Comparison of ENCODE assay signal across 16 cellular contexts in the genomic region with DNA sequence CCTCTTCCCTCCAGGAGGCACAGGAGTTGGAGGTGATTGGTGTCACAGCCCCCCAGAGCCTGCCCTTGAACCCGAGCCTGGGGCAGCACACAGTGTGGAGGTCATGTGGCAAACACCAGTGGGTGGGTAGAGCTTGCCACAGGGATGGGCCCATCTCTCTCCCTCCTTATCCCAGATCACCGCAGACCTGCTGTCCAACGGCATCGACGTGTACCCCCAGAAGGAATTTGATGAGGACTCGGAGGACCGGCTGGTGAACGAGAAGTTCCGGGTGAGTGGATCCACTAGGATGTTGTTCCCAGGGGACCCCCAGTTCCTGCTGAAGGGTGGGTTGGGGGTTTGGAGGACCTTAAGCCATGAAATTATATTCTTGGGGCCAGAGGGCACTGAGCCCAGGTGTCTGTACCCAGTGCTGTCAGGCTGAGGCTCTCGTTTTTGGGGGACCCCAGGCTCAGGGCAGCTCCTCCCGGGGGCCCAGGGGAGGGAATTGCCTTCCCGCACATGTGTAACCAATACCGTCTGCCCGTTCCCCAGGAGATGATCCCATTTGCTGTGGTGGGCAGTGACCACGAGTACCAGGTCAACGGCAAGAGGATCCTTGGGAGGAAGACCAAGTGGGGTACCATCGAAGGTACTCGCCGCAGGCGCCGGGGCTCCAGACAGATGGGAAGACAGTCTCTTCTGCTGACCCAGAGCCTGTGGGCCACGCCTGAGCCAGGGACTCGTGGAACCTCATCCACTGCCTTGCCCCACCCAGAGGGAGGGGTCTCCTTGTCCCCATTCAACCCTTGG.
DNase-seq lines count a peak whose midpoint lies in the region; ATAC-seq, FAIRE-seq and TF ChIP-seq lines count a peak whose summit lies in the region.
"Had no signal": no experiment of that assay in that cellular context is flagged by ENCODE, and none has a peak within 500 bp of the region (broad histone marks: within the 10 kb centered on the region; RNA-seq: fewer than 3 reads in every experiment).

No MANE protein-coding gene starts in this region.

- H3K23ac ChIP-seq in H9 (ENCODE audit: insufficient read length, low read depth, low read length) = no peak overlapping the region

- intact Hi-C loops in activated CD4-positive, alpha-beta T cell treated with anti-CD3 and anti-CD28 coated beads for 36 hours (cut with DNase I, micrococcal nuclease) = loop anchor here in 1 of 2 experiments (5.0 kb wide), 1 partner anchor 35 kb away; no protein-coding TSS in a partner anchor

- no peak for ATAC-seq in activated CD4-positive, alpha-beta T cell treated with anti-CD3 and anti-CD28 coated beads for 36 hours
- no peak for ATAC-seq in central memory CD8-positive, alpha-beta T cell (replicated peaks; ENCODE audit: extremely low read depth, poor library complexity, severe bottlenecking)
- no peak for ATAC-seq in GM18867 (IDR thresholded peaks at IDR 0.05; ENCODE audit: unreplicated experiment)

- no peak overlapping the region for H3K56ac ChIP-seq in H9 (ENCODE audit: insufficient read length, low read depth, low read length)

- CTCF ChIA-PET in activated CD4-positive, alpha-beta T cell treated with anti-CD3 and anti-CD28 coated beads for 36 hours (lab: Charles Lee) = interaction anchor here (0.6 to 1.1 kb wide), 5 partner anchors 62 to 212 kb away, joined by 3 to 5 read pairs (median 4); no protein-coding TSS in a partner anchor
- CTCF ChIA-PET in HEK293 (lab: Yijun Ruan, JAX) = interaction anchor here (0.7 to 3.3 kb wide), 4 partner anchors 20 to 161 kb away, joined by 3 to 62 read pairs (median 4); no protein-coding TSS in a partner anchor

- no peak overlapping the region for H2BK15ac ChIP-seq in H9 (ENCODE audit: low read depth, low read length)

- H3T11ph ChIP-seq in H9 (ENCODE audit: low read length) = no peak overlapping the region

- POLR2A ChIA-PET in activated CD4-positive, alpha-beta T cell treated with anti-CD3 and anti-CD28 coated beads for 36 hours (lab: Charles Lee) = interaction anchor here (1.1 kb wide), 1 partner anchor 52 kb away, joined by 5 read pairs; no protein-coding TSS in a partner anchor
- POLR2A ChIA-PET in HEK293 (lab: Yijun Ruan, JAX) = no interaction called here

- no peaks in the 10 kb centered on the region for H3K23me2 ChIP-seq in H9 (ENCODE audit: insufficient read length, low read depth, low read length, poor library complexity, severe bottlenecking)

- no peak overlapping the region for H2BK12ac ChIP-seq in H9 (ENCODE audit: insufficient read length, low read depth, low read length)

- H2AFZ ChIP-seq in osteoblast (ENCODE audit: low read length) (no peak overlapping the region), H9 (ENCODE audit: low read length) (no peak overlapping the region)

- no peak overlapping the region for H3K18ac ChIP-seq in H9 (ENCODE audit: insufficient read length, low read depth, low read length)

- H3K9me3 Mint-ChIP-seq in activated CD4-positive, alpha-beta T cell treated with anti-CD3 and anti-CD28 coated beads for 36 hours (ENCODE audit: low read depth) = no peaks in the 10 kb centered on the region
- H3K9me3 Mint-ChIP-seq in central memory CD8-positive, alpha-beta T cell = no peaks in the 10 kb centered on the region
- no peaks in the 10 kb centered on the region for H3K9me3 Mint-ChIP-seq in H9
- H3K9me3 Mint-ChIP-seq: type B pancreatic cell had no signal

- no peak overlapping the region for H3K4me2 ChIP-seq in osteoblast (ENCODE audit: insufficient read depth, low read length)
- H3K4me2 ChIP-seq in H9 (ENCODE audit: insufficient read depth, insufficient read length, low read length) = no peak overlapping the region

- no peaks in the 10 kb centered on the region for H3K79me1 ChIP-seq in H9 (ENCODE audit: insufficient read depth, low read depth, low read length, poor library complexity, severe bottlenecking)

- no CpG with 5 or more reads among the region's 23 CpGs for WGBS in H9 (ENCODE audit: extremely low coverage, insufficient read length, low lambda C conversion rate)

- H3K4me3 ChIP-seq in HEK293 (ENCODE audit: low read depth, low read length) (no peak overlapping the region), osteoblast (ENCODE audit: insufficient read depth, low read length) (no peak overlapping the region)
- H3K4me3 ChIP-seq: MG63 had no signal

- H3K4me1 ChIP-seq in HEK293 (ENCODE audit: control insufficient read depth, insufficient read depth, low read length) = no peaks in the 10 kb centered on the region
- H3K4me1 ChIP-seq in osteoblast (ENCODE audit: insufficient read depth, low read length) = peaks cover 5% of the 10 kb centered on the region
- no peaks in the 10 kb centered on the region for H3K4me1 ChIP-seq in H9 (ENCODE audit: insufficient read depth, low read length)

- no peak overlapping the region for H4K5ac ChIP-seq in H9 (ENCODE audit: insufficient read length, low read depth, low read length)

- peaks cover 4% of the 10 kb centered on the region for H3K4me1 Mint-ChIP-seq in activated CD4-positive, alpha-beta T cell treated with anti-CD3 and anti-CD28 coated beads for 36 hours
- H3K4me1 Mint-ChIP-seq in central memory CD8-positive, alpha-beta T cell = peaks cover 13% of the 10 kb centered on the region
- peaks cover 0 to 3% of the 10 kb centered on the region in 2 experiments; a peak in 2 of 4 replicates for H3K4me1 Mint-ChIP-seq in H9

- H3K4ac ChIP-seq in H9 (ENCODE audit: low read depth, low read length) = no peak overlapping the region

- H2BK20ac ChIP-seq in H9 (ENCODE audit: low read depth, low read length, poor library complexity, severe bottlenecking) = no peak overlapping the region

- H3K27me3 ChIP-seq in osteoblast (ENCODE audit: insufficient read depth, low read length) (no peaks in the 10 kb centered on the region), H9 (ENCODE audit: insufficient read depth, low read length) (no peaks in the 10 kb centered on the region)
- H3K27me3 ChIP-seq: MG63 had no signal

- H3K9me3 ChIP-seq in HEK293 (ENCODE audit: control insufficient read depth, insufficient read depth, low read depth, low read length) (no peaks in the 10 kb centered on the region), osteoblast (ENCODE audit: low read depth, low read length) (no peaks in the 10 kb centered on the region), H9 (ENCODE audit: control insufficient read depth, low read depth, low read length) (no peaks in the 10 kb centered on the region)
- H3K9me3 ChIP-seq: MG63 had no signal

- H2BK5ac ChIP-seq in H9 (ENCODE audit: insufficient read length, low read length) = no peak overlapping the region

- H3K27me3 Mint-ChIP-seq in activated CD4-positive, alpha-beta T cell treated with anti-CD3 and anti-CD28 coated beads for 36 hours = no peaks in the 10 kb centered on the region
- no peaks in the 10 kb centered on the region for H3K27me3 Mint-ChIP-seq in central memory CD8-positive, alpha-beta T cell
- H3K27me3 Mint-ChIP-seq in H9 (ENCODE audit: low read depth) = no peaks in the 10 kb centered on the region
- H3K27me3 Mint-ChIP-seq: type B pancreatic cell had no signal

- H3K27ac ChIP-seq in HEK293 (ENCODE audit: extremely low read depth, low read depth, low read length) = no peak overlapping the region
- H3K27ac ChIP-seq in osteoblast (ENCODE audit: low read depth, low read length) = no peak overlapping the region
- H3K27ac ChIP-seq in H9 (ENCODE audit: insufficient read length, low read depth, low read length) = no peak overlapping the region

- TF ChIP-seq CTCF in HEK293 (tag by site-specific recombination; IDR thresholded peaks at IDR 0.05) = no peak
- no peak for TF ChIP-seq CTCF in osteoblast (IDR thresholded peaks at IDR 0.05; ENCODE audit: extremely low read depth, low read depth, low read length)
- TF ChIP-seq CTCF in H9 (conservative IDR thresholded peaks at IDR 0.05) = no peak

- H3K79me2 ChIP-seq in osteoblast (ENCODE audit: insufficient read depth, low read length) = peaks cover 52% of the 10 kb centered on the region
- H3K79me2 ChIP-seq in H9 (ENCODE audit: insufficient read depth, low read length) = no peaks in the 10 kb centered on the region

- H3K9ac ChIP-seq in H9 (ENCODE audit: extremely low read depth, insufficient read length, low read length) = no peak overlapping the region

- H3K36me3 Mint-ChIP-seq in activated CD4-positive, alpha-beta T cell treated with anti-CD3 and anti-CD28 coated beads for 36 hours (ENCODE audit: low read depth) = peaks cover 35% of the 10 kb centered on the region
- H3K36me3 Mint-ChIP-seq in central memory CD8-positive, alpha-beta T cell (ENCODE audit: insufficient read depth) = peaks cover 62% of the 10 kb centered on the region
- H3K36me3 Mint-ChIP-seq in H9 (ENCODE audit: insufficient read depth in 1 of 3, low read depth in 3 of 3) = peaks cover 14 to 64% (median 54%) of the 10 kb centered on the region in 3 experiments; a peak in 6 of 7 replicates

- no peak overlapping the region for H3K14ac ChIP-seq in H9 (ENCODE audit: insufficient read depth, low read length)

- no peak for FAIRE-seq in urothelium cell line (lab: Jason Lieb, UNC)
- FAIRE-seq: H54, islet of Langerhans had no signal

- DNase-seq in activated CD4-positive, alpha-beta T cell treated with anti-CD3 and anti-CD28 coated beads for 36 hours = peak; percentile 8
- no peak for DNase-seq in activated CD4-positive, alpha-beta T cell treated with anti-CD3 and anti-CD28 coated beads for 48 hours
- no peak for DNase-seq in central memory CD8-positive, alpha-beta T cell (ENCODE audit: low spot score in 2 of 2)
- peak; percentile 85 for DNase-seq in osteoblast (ENCODE audit: insufficient read length, low spot score, missing footprints)
- DNase-seq in H9 = no peak
- no peak for DNase-seq in urothelium cell line (ENCODE audit: low spot score)
- DNase-seq: anterior cingulate cortex; effector CD8-positive, alpha-beta T cell; foreskin melanocyte; MG63; NCI-H2107 had no signal

- no peak overlapping the region for H4K8ac ChIP-seq in H9 (replicated peaks; ENCODE audit: insufficient read length, low read depth, low read length)

- H4K20me1 ChIP-seq in osteoblast (ENCODE audit: insufficient read depth, low read length) = peaks cover 64% of the 10 kb centered on the region
- H4K20me1 ChIP-seq in H9 (ENCODE audit: control insufficient read depth, insufficient read depth, insufficient read length) = no peaks in the 10 kb centered on the region

- H4K91ac ChIP-seq in H9 (ENCODE audit: insufficient read length, low read depth, low read length) = no peak overlapping the region

- H2BK120ac ChIP-seq in H9 (ENCODE audit: low read depth, low read length, poor library complexity, severe bottlenecking) = no peak overlapping the region

- H3K36me3 ChIP-seq in HEK293 (ENCODE audit: control insufficient read depth in 2 of 2, insufficient read depth in 1 of 2, low read length in 2 of 2) = peaks cover 0 to 84% of the 10 kb centered on the region in 2 experiments; a peak in 2 of 3 replicates
- peaks cover 77% of the 10 kb centered on the region for H3K36me3 ChIP-seq in osteoblast (ENCODE audit: insufficient read depth, low read length)

- no peak overlapping the region for H2AK5ac ChIP-seq in H9 (ENCODE audit: insufficient read length, low read length)

- H3K27ac Mint-ChIP-seq in activated CD4-positive, alpha-beta T cell treated with anti-CD3 and anti-CD28 coated beads for 36 hours = no peak overlapping the region
- H3K27ac Mint-ChIP-seq in central memory CD8-positive, alpha-beta T cell (ENCODE audit: low read depth) = peak overlapping the region; percentile 92
- no peak overlapping the region for H3K27ac Mint-ChIP-seq in H9
- H3K27ac Mint-ChIP-seq: type B pancreatic cell had no signal

- no peak overlapping the region for H3K4me3 Mint-ChIP-seq in activated CD4-positive, alpha-beta T cell treated with anti-CD3 and anti-CD28 coated beads for 36 hours
- peak overlapping the region; percentile 32 for H3K4me3 Mint-ChIP-seq in central memory CD8-positive, alpha-beta T cell
- no peak overlapping the region for H3K4me3 Mint-ChIP-seq in H9
- H3K4me3 Mint-ChIP-seq: type B pancreatic cell had no signal

Comparison
In these comparisons a context has a peak if more than half of its experiments do, and no peak if none do; other contexts are left out.
1. DNase-seq: peak in activated CD4-positive, alpha-beta T cell treated with anti-CD3 and anti-CD28 coated beads for 36 hours (single experiment) and osteoblast (single experiment); none in activated CD4-positive, alpha-beta T cell treated with anti-CD3 and anti-CD28 coated beads for 48 hours (single experiment), central memory CD8-positive, alpha-beta T cell (0 of 2), H9 (single experiment) and urothelium cell line (single experiment).